In genomic region chr9:106107716-106108115, GRCh38 we compare ENCODE assay signal across 18 cellular contexts.
DNase-seq lines count a peak whose midpoint lies in the region; ATAC-seq, FAIRE-seq and TF ChIP-seq lines count a peak whose summit lies in the region.
"Had no signal": no experiment of that assay in that cellular context is flagged by ENCODE, and none has a peak within 500 bp of the region (broad histone marks: within the 10 kb centered on the region; RNA-seq: fewer than 3 reads in every experiment).

No MANE protein-coding gene starts in this region.

- H3K27ac ChIP-seq in GM12878 (ENCODE audit: control insufficient read depth, insufficient read depth) (no peak overlapping the region), uterus (no peak overlapping the region), stomach (no peak overlapping the region)
- H3K27ac ChIP-seq: BLaER1 treated with 17β-estradiol and CSF1 and Interleukin-3, amounts not matched to agents 10 nM and 100 nM had no signal

- POLR2A ChIA-PET in GM12878 (lab: Charles Lee): no interaction called here

- no peaks in the 10 kb centered on the region for H4K20me1 ChIP-seq in GM12878 (ENCODE audit: control insufficient read depth, insufficient read depth)
- H4K20me1 ChIP-seq: BLaER1 treated with 17β-estradiol and CSF1 and Interleukin-3, amounts not matched to agents 10 nM and 100 nM had no signal

- H3K27me3 Mint-ChIP-seq in stimulated activated naive CD8-positive, alpha-beta T cell treated with anti-CD3 and anti-CD28 coated beads, Interleukin-15, amount 100 ng/mL, for 72 hours: no peaks in the 10 kb centered on the region
- H3K27me3 Mint-ChIP-seq in nephron progenitor cell (ENCODE audit: low read depth, poor library complexity): peaks cover 4% of the 10 kb centered on the region
- H3K27me3 Mint-ChIP-seq: CD4-positive, CD25-positive, alpha-beta regulatory T cell had no signal

- no peak overlapping the region for H3K4me3 Mint-ChIP-seq in stimulated activated naive CD8-positive, alpha-beta T cell treated with anti-CD3 and anti-CD28 coated beads, Interleukin-15, amount 100 ng/mL, for 72 hours
- H3K4me3 Mint-ChIP-seq in nephron progenitor cell: no peak overlapping the region
- H3K4me3 Mint-ChIP-seq: CD4-positive, CD25-positive, alpha-beta regulatory T cell; HFFc6 had no signal

- no peak overlapping the region for H3K4me2 ChIP-seq in GM12878 (ENCODE audit: control insufficient read depth, insufficient read depth)
- H3K4me2 ChIP-seq: BLaER1 treated with 17β-estradiol and CSF1 and Interleukin-3, amounts not matched to agents 10 nM and 100 nM had no signal

- H3K27ac Mint-ChIP-seq in stimulated activated naive CD8-positive, alpha-beta T cell treated with anti-CD3 and anti-CD28 coated beads, Interleukin-15, amount 100 ng/mL, for 72 hours: no peak overlapping the region
- peak overlapping the region; percentile 31 for H3K27ac Mint-ChIP-seq in nephron progenitor cell
- H3K27ac Mint-ChIP-seq: CD4-positive, CD25-positive, alpha-beta regulatory T cell; HFFc6 had no signal

- H3K9me3 ChIP-seq in GM12878 (replicated peaks; ENCODE audit: control insufficient read depth, insufficient read depth, low read length) (no peaks in the 10 kb centered on the region), uterus (no peaks in the 10 kb centered on the region), mucosa of descending colon (no peaks in the 10 kb centered on the region), stomach (peaks cover 0 to 6% (median 0%) of the 10 kb centered on the region in 4 donors)

- no peaks in the 10 kb centered on the region for H3K36me3 ChIP-seq in GM12878 (ENCODE audit: control insufficient read depth in 2 of 2, insufficient read depth in 2 of 2, low read length in 1 of 2)
- no peaks in the 10 kb centered on the region for H3K36me3 ChIP-seq in uterus
- H3K36me3 ChIP-seq in mucosa of descending colon (ENCODE audit: low read depth): no peaks in the 10 kb centered on the region
- no peaks in the 10 kb centered on the region for H3K36me3 ChIP-seq in stomach
- H3K36me3 ChIP-seq: BLaER1 treated with 17β-estradiol and CSF1 and Interleukin-3, amounts not matched to agents 10 nM and 100 nM had no signal

- peaks cover 0 to 16% of the 10 kb centered on the region in 2 donors for H3K9me3 Mint-ChIP-seq in stimulated activated naive CD8-positive, alpha-beta T cell treated with anti-CD3 and anti-CD28 coated beads, Interleukin-15, amount 100 ng/mL, for 72 hours
- peaks cover 3% of the 10 kb centered on the region for H3K9me3 Mint-ChIP-seq in nephron progenitor cell

- CTCF ChIA-PET in GM12878 (lab: Yijun Ruan, JAX): no interaction called here

- no peaks in the 10 kb centered on the region for H3K4me1 ChIP-seq in GM12878 (ENCODE audit: control insufficient read depth, insufficient read depth, low read length)
- no peaks in the 10 kb centered on the region for H3K4me1 ChIP-seq in uterus
- H3K4me1 ChIP-seq in mucosa of descending colon (ENCODE audit: low read depth): no peaks in the 10 kb centered on the region
- H3K4me1 ChIP-seq in stomach: no peaks in the 10 kb centered on the region

- TF ChIP-seq POLR2A in GM12878 (IDR thresholded peaks at IDR 0.05; ENCODE audit: low read depth, low read length) (no peak), uterus (IDR thresholded peaks at IDR 0.05) (no peak), stomach (IDR thresholded peaks at IDR 0.05) (no peak)

- no peaks in the 10 kb centered on the region for H3K36me3 Mint-ChIP-seq in nephron progenitor cell (ENCODE audit: low read depth)
- H3K36me3 Mint-ChIP-seq: CD4-positive, CD25-positive, alpha-beta regulatory T cell had no signal

- no peak for DNase-seq in stimulated activated naive CD8-positive, alpha-beta T cell treated with anti-CD3 and anti-CD28 coated beads, Interleukin-15, Interleukin-2, amounts not matched to agents 100 U/mL and 50 U/mL, for 24 hours
- DNase-seq in stimulated activated naive CD8-positive, alpha-beta T cell treated with anti-CD3 and anti-CD28 coated beads, Interleukin-15, amount 100 ng/mL, for 72 hours: no peak
- DNase-seq in GM12878 (ENCODE audit: low read depth, low spot score) (no peak), nephron progenitor cell (no peak), uterus (no peak), DMS79 treated with DMSO at 0.1 percent for 48 hours (lab: John Stamatoyannopoulos, UW) (no peak), mucosa of descending colon (no peak), stomach (no peak)
- DNase-seq: ACHN; CD4-positive, CD25-positive, alpha-beta regulatory T cell; DMS 273 treated with DMSO at 0.1 percent for 48 hours; DMS79; EL; HCEC 1CT; HFFc6; IMR-90 had no signal

- BruUV-seq in GM12878 (replicated peaks; lab: Mats Ljungman, UMichigan): no TSS peak

- H3K27me3 ChIP-seq in GM12878 (replicated peaks in 1 of 2; ENCODE audit: control insufficient read depth in 2 of 2, insufficient read depth in 2 of 2, low read length in 1 of 2) (no peaks in the 10 kb centered on the region), uterus (no peaks in the 10 kb centered on the region), stomach (no peaks in the 10 kb centered on the region)
- H3K27me3 ChIP-seq: BLaER1 treated with 17β-estradiol and CSF1 and Interleukin-3, amounts not matched to agents 10 nM and 100 nM had no signal

- peak; percentile 23 for ATAC-seq in stimulated activated naive CD8-positive, alpha-beta T cell treated with anti-CD3 and anti-CD28 coated beads, Interleukin-15, Interleukin-2, amounts not matched to agents 100 U/mL and 50 U/mL, for 24 hours
- no peak for ATAC-seq in stimulated activated naive CD8-positive, alpha-beta T cell treated with anti-CD3 and anti-CD28 coated beads, Interleukin-15, amount 100 ng/mL, for 72 hours
- ATAC-seq in GM12878 (peak; percentile 41), mucosa of descending colon (no peak)

- H3K9ac ChIP-seq in GM12878 (ENCODE audit: control insufficient read depth, insufficient read depth, low read length): no peak overlapping the region
- H3K9ac ChIP-seq: BLaER1 treated with 17β-estradiol and CSF1 and Interleukin-3, amounts not matched to agents 10 nM and 100 nM had no signal

- TF ChIP-seq CTCF in GM12878 (IDR thresholded peaks at IDR 0.05 in 2 of 3, conservative IDR thresholded peaks at IDR 0.05 in 1 of 3; ENCODE audit: control insufficient read depth in 2 of 3, extremely low read depth in 1 of 3, insufficient read depth in 1 of 3, low read depth in 3 of 3, low read length in 3 of 3): no peak
- TF ChIP-seq CTCF in nephron progenitor cell (IDR thresholded peaks at IDR 0.05): no peak
- TF ChIP-seq CTCF in uterus (IDR thresholded peaks at IDR 0.05): no peak
- TF ChIP-seq CTCF in mucosa of descending colon (IDR thresholded peaks at IDR 0.05): no peak
- no peak for TF ChIP-seq CTCF in stomach (IDR thresholded peaks at IDR 0.05)

- H3K4me1 Mint-ChIP-seq in stimulated activated naive CD8-positive, alpha-beta T cell treated with anti-CD3 and anti-CD28 coated beads, Interleukin-15, amount 100 ng/mL, for 72 hours: no peaks in the 10 kb centered on the region
- H3K4me1 Mint-ChIP-seq in nephron progenitor cell: peaks cover 22% of the 10 kb centered on the region
- H3K4me1 Mint-ChIP-seq: CD4-positive, CD25-positive, alpha-beta regulatory T cell had no signal

- TF ChIP-seq EP300 in GM12878 (IDR thresholded peaks at IDR 0.05; ENCODE audit: borderline replicate concordance in 1 of 2, control insufficient read depth in 1 of 2, low read depth in 2 of 2, low read length in 2 of 2) (no peak), stomach (IDR thresholded peaks at IDR 0.05) (no peak)

- H3K79me2 ChIP-seq in GM12878 (ENCODE audit: control insufficient read depth, insufficient read depth, low read length): no peaks in the 10 kb centered on the region

- RAD21 ChIA-PET in GM12878 (lab: Charles Lee; ENCODE audit: unreplicated experiment): no interaction called here

- no peak for FAIRE-seq in GM12878 (lab: Jason Lieb, UNC)
- FAIRE-seq: G401.6 had no signal

- no peak overlapping the region for H3K4me3 ChIP-seq in GM12878
- no peak overlapping the region for H3K4me3 ChIP-seq in uterus
- H3K4me3 ChIP-seq in mucosa of descending colon: no peak overlapping the region
- H3K4me3 ChIP-seq in stomach: no peak overlapping the region
- H3K4me3 ChIP-seq: BLaER1 treated with 17β-estradiol and CSF1 and Interleukin-3, amounts not matched to agents 10 nM and 100 nM had no signal

- WGBS in GM12878 (ENCODE audit: insufficient coverage, insufficient replicate concordance, low lambda C conversion rate, missing lambda C conversion rate): 0% methylated on average over 2 of the region's 2 CpGs
- WGBS in stomach, 5 donors: 39 to 75% (median 39%) methylated on average over 2 of the region's 2 CpGs

- SMC1A ChIA-PET in GM12878 (lab: Charles Lee; ENCODE audit: uncharacterized antibody, unreplicated experiment): interaction anchor here (0.8 kb wide), 1 partner anchor 24 kb away, joined by 4 read pairs; no protein-coding TSS in a partner anchor

- in situ Hi-C loops in GM12878 (cut with MboI): no loop called here

- no peak overlapping the region for H2AFZ ChIP-seq in GM12878 (ENCODE audit: control insufficient read depth, low read depth, low read length)

- intact Hi-C loops in GM12878 (cut with micrococcal nuclease; ENCODE audit: unreplicated experiment) (no loop called here), uterus (cut with DNase I; ENCODE audit: low total_unique reads) (no loop called here), mucosa of descending colon (cut with DNase I, micrococcal nuclease) (no loop called here), stomach (cut with DNase I; ENCODE audit: low total_unique reads) (no loop called here)

- TF ChIP-seq RAD21 in GM12878 (IDR thresholded peaks at IDR 0.05; ENCODE audit: insufficient read depth, low read depth, low read length): no peak

TF ChIP-seq in GM12878, 131 proteins besides CTCF, POLR2A, EP300 and RAD21:
- TF ChIP-seq BRCA1 (IDR thresholded peaks at IDR 0.05; ENCODE audit: low read depth, low read length): no peak
- no peak for TF ChIP-seq SREBF1 (IDR thresholded peaks at IDR 0.05; ENCODE audit: low read length)
- no peak for TF ChIP-seq STAT3 (IDR thresholded peaks at IDR 0.05; ENCODE audit: low read depth, low read length)
- no peak for TF ChIP-seq WRNIP1 (IDR thresholded peaks at IDR 0.05; ENCODE audit: borderline replicate concordance, low read depth, low read length)
- no peak for TF ChIP-seq CHD4 (IDR thresholded peaks at IDR 0.05)
- TF ChIP-seq CHD1 (IDR thresholded peaks at IDR 0.05; ENCODE audit: low read depth, low read length): no peak
- TF ChIP-seq PML (IDR thresholded peaks at IDR 0.05; ENCODE audit: low read length): no peak

Comparison
In these comparisons a context has a peak if more than half of its experiments do, and no peak if none do; other contexts are left out.
1. ATAC-seq: peak in stimulated activated naive CD8-positive, alpha-beta T cell treated with anti-CD3 and anti-CD28 coated beads, Interleukin-15, Interleukin-2, amounts not matched to agents 100 U/mL and 50 U/mL, for 24 hours (single experiment) and GM12878 (single experiment); none in stimulated activated naive CD8-positive, alpha-beta T cell treated with anti-CD3 and anti-CD28 coated beads, Interleukin-15, amount 100 ng/mL, for 72 hours (single experiment) and mucosa of descending colon (single experiment).